Comparison of ENCODE assay signal across 32 cellular contexts in the genomic region with DNA sequence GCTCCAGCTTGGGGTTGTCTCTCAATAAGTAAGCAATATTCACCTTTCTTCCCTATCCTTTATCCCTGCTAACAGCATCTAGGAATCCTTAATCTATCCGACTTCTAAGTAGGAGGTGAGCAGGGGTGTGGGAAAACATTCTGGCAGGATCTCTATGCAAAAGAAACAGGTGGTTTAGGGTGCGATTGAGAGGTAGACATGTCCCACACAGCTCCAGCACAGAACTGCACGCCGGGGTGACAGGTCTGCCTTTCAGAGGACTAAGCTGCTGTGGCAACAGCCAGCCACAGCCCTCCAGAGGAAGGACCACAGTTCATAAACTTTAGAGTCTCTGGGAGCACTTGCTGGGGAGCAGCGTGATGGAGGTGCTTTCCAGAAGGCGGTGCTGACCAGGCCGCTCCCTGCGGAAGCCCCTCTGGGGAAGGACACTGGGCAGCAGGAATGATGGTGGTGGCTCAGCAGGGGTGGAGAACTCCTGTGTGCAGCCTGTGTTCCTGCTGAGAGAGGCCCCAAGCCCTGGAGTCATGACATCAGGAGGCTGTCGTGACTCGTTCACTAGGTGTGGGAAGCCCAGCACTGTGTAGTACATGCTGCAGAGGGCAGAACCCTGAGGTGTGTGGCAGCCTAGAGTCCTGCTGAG.
"Had no signal": no experiment of that assay in that cellular context is flagged by ENCODE, and none has a peak within 500 bp of the region (broad histone marks: within the 10 kb centered on the region; RNA-seq: fewer than 3 reads in every experiment).

No MANE protein-coding gene starts in this region.

- H3K27ac Mint-ChIP-seq: activated CD8-positive, alpha-beta memory T cell treated with anti-CD3 and anti-CD28 coated beads, Interleukin-2, amount 10 ng/mL, durations not matched to agents 7 days and 5 days; activated CD8-positive, alpha-beta T cell treated with anti-CD3 and anti-CD28 coated beads for 36 hours; activated naive CD4-positive, alpha-beta T cell treated with anti-CD3 and anti-CD28 coated beads for 36 hours; activated naive CD4-positive, alpha-beta T cell treated with anti-CD3 and anti-CD28 coated beads, Interleukin-2, amount 50 U/mL, for 24 hours; activated naive CD8-positive, alpha-beta T cell treated with anti-CD3 and anti-CD28 coated beads for 36 hours; activated naive CD8-positive, alpha-beta T cell treated with anti-CD3 and anti-CD28 coated beads, Interleukin-2, amount 50 U/mL, for 24 hours; activated T-helper 1 cell treated with anti-CD3 and anti-CD28 coated beads, Interleukin-12 subunit alpha, Interleukin-12 subunit beta, Interleukin-2, Interleukin-4 antibody, amounts not matched to agents 30 ng/mL and 10 ng/mL and 1 ng/mL, durations not matched to agents 14 hours and 24 hours and 36 hours; activated T-helper 2 cell treated with anti-CD3 and anti-CD28 coated beads, Interferon-gamma antibody, Interleukin-2, Interleukin-4, amounts not matched to agents 10 μg/mL and 5 μg/mL and 100 μg/mL, durations not matched to agents 14 hours and 24 hours and 36 hours; effector memory CD8-positive, alpha-beta T cell had no signal

- H3K27me3 ChIP-seq: adrenal gland, ascending aorta, brain microvascular endothelial cell, esophagus squamous epithelium, gastroesophageal sphincter, heart right ventricle had no signal

- H3K4me1 Mint-ChIP-seq: activated CD8-positive, alpha-beta memory T cell treated with anti-CD3 and anti-CD28 coated beads, Interleukin-2, amount 10 ng/mL, durations not matched to agents 7 days and 5 days; activated naive CD4-positive, alpha-beta T cell treated with anti-CD3 and anti-CD28 coated beads, Interleukin-2, amount 50 U/mL, for 24 hours; activated naive CD8-positive, alpha-beta T cell treated with anti-CD3 and anti-CD28 coated beads for 36 hours; activated naive CD8-positive, alpha-beta T cell treated with anti-CD3 and anti-CD28 coated beads, Interleukin-2, amount 50 U/mL, for 24 hours; central memory CD8-positive, alpha-beta T cell; WTC11 had no signal

- DNase-seq: activated CD4-positive, alpha-beta T cell treated with anti-CD3 and anti-CD28 coated beads for 48 hours; activated CD4-positive, alpha-beta T cell treated with anti-CD3 and anti-CD28 coated beads, Interleukin-2, amount 50 U/mL, for 1 hour; activated CD4-positive, alpha-beta T cell treated with anti-CD3 and anti-CD28 coated beads, Interleukin-2, amount 50 U/mL, for 48 hours; activated CD8-positive, alpha-beta memory T cell treated with anti-CD3 and anti-CD28 coated beads, Interleukin-2, amount 10 ng/mL, durations not matched to agents 7 days and 5 days; activated CD8-positive, alpha-beta memory T cell treated with anti-CD3 and anti-CD28 coated beads, Interleukin-2, amount 50 U/mL, for 4 hours; activated CD8-positive, alpha-beta T cell treated with anti-CD3 and anti-CD28 coated beads for 36 hours; activated effector memory CD4-positive, alpha-beta T cell treated with anti-CD3 and anti-CD28 coated beads, Interleukin-2, amount 50 U/mL, for 16 hours; activated naive CD4-positive, alpha-beta T cell treated with anti-CD3 and anti-CD28 coated beads for 36 hours; activated naive CD8-positive, alpha-beta T cell treated with anti-CD3 and anti-CD28 coated beads for 36 hours; activated naive CD8-positive, alpha-beta T cell treated with anti-CD3 and anti-CD28 coated beads, Interleukin-2, amount 50 U/mL, for 24 hours; activated T-cell treated with anti-CD3 and anti-CD28 coated beads, Interleukin-2, amount 50 U/mL, for 1 hour; activated T-cell treated with anti-CD3 and anti-CD28 coated beads, Interleukin-2, amount 50 U/mL, for 48 hours; adrenal gland; brain microvascular endothelial cell; cortex of kidney; dermis blood vessel endothelial cell; effector CD4-positive, alpha-beta T cell; effector memory CD8-positive, alpha-beta T cell; erythroblast; esophagus squamous epithelium; foreskin melanocyte; heart right ventricle; T-helper 2 cell had no signal

- H3K36me3 ChIP-seq: adrenal gland, ascending aorta, brain microvascular endothelial cell, esophagus squamous epithelium, gastroesophageal sphincter, heart right ventricle had no signal

- H3K9me3 ChIP-seq: adrenal gland, ascending aorta, esophagus squamous epithelium, gastroesophageal sphincter, heart right ventricle had no signal

- ATAC-seq: activated CD8-positive, alpha-beta memory T cell treated with anti-CD3 and anti-CD28 coated beads, Interleukin-2, amount 10 ng/mL, durations not matched to agents 7 days and 5 days; activated CD8-positive, alpha-beta T cell treated with anti-CD3 and anti-CD28 coated beads for 36 hours; activated naive CD8-positive, alpha-beta T cell treated with anti-CD3 and anti-CD28 coated beads, Interleukin-2, amount 50 U/mL, for 24 hours; effector memory CD8-positive, alpha-beta T cell; gastroesophageal sphincter; WTC11 had no signal

- H3K4me3 ChIP-seq: adrenal gland, ascending aorta, esophagus squamous epithelium, gastroesophageal sphincter, heart right ventricle had no signal

- FAIRE-seq: bronchial epithelial cell, colon had no signal

- H3K36me3 Mint-ChIP-seq: activated CD8-positive, alpha-beta memory T cell treated with anti-CD3 and anti-CD28 coated beads, Interleukin-2, amount 10 ng/mL, durations not matched to agents 7 days and 5 days; activated naive CD4-positive, alpha-beta T cell treated with anti-CD3 and anti-CD28 coated beads, Interleukin-2, amount 50 U/mL, for 24 hours; activated naive CD8-positive, alpha-beta T cell treated with anti-CD3 and anti-CD28 coated beads for 36 hours; WTC11 had no signal

- H3K27ac ChIP-seq: adrenal gland, ascending aorta, brain microvascular endothelial cell, esophagus squamous epithelium, gastroesophageal sphincter, heart right ventricle had no signal

- H3K4me1 ChIP-seq: adrenal gland, ascending aorta, esophagus squamous epithelium, gastroesophageal sphincter had no signal

- H3K9me3 Mint-ChIP-seq: activated CD8-positive, alpha-beta T cell treated with anti-CD3 and anti-CD28 coated beads for 36 hours; activated naive CD4-positive, alpha-beta T cell treated with anti-CD3 and anti-CD28 coated beads for 36 hours; activated naive CD4-positive, alpha-beta T cell treated with anti-CD3 and anti-CD28 coated beads, Interleukin-2, amount 50 U/mL, for 24 hours; activated naive CD8-positive, alpha-beta T cell treated with anti-CD3 and anti-CD28 coated beads for 36 hours; activated naive CD8-positive, alpha-beta T cell treated with anti-CD3 and anti-CD28 coated beads, Interleukin-2, amount 50 U/mL, for 24 hours; activated T-helper 1 cell treated with anti-CD3 and anti-CD28 coated beads, Interleukin-12 subunit alpha, Interleukin-12 subunit beta, Interleukin-2, Interleukin-4 antibody, amounts not matched to agents 30 ng/mL and 10 ng/mL and 1 ng/mL, durations not matched to agents 14 hours and 24 hours and 36 hours; activated T-helper 2 cell treated with anti-CD3 and anti-CD28 coated beads, Interferon-gamma antibody, Interleukin-2, Interleukin-4, amounts not matched to agents 10 μg/mL and 5 μg/mL and 100 μg/mL, durations not matched to agents 14 hours and 24 hours and 36 hours; WTC11 had no signal

- H3K4me3 Mint-ChIP-seq: activated CD8-positive, alpha-beta memory T cell treated with anti-CD3 and anti-CD28 coated beads, Interleukin-2, amount 10 ng/mL, durations not matched to agents 7 days and 5 days; activated CD8-positive, alpha-beta T cell treated with anti-CD3 and anti-CD28 coated beads for 36 hours; activated naive CD4-positive, alpha-beta T cell treated with anti-CD3 and anti-CD28 coated beads for 36 hours; activated naive CD4-positive, alpha-beta T cell treated with anti-CD3 and anti-CD28 coated beads, Interleukin-2, amount 50 U/mL, for 24 hours; activated naive CD8-positive, alpha-beta T cell treated with anti-CD3 and anti-CD28 coated beads for 36 hours; activated naive CD8-positive, alpha-beta T cell treated with anti-CD3 and anti-CD28 coated beads, Interleukin-2, amount 50 U/mL, for 24 hours; activated T-helper 1 cell treated with anti-CD3 and anti-CD28 coated beads, Interleukin-12 subunit alpha, Interleukin-12 subunit beta, Interleukin-2, Interleukin-4 antibody, amounts not matched to agents 30 ng/mL and 10 ng/mL and 1 ng/mL, durations not matched to agents 14 hours and 24 hours and 36 hours; central memory CD8-positive, alpha-beta T cell; effector memory CD8-positive, alpha-beta T cell; WTC11 had no signal
